22 cellular contexts compared by ENCODE assay signal in the genomic region with DNA sequence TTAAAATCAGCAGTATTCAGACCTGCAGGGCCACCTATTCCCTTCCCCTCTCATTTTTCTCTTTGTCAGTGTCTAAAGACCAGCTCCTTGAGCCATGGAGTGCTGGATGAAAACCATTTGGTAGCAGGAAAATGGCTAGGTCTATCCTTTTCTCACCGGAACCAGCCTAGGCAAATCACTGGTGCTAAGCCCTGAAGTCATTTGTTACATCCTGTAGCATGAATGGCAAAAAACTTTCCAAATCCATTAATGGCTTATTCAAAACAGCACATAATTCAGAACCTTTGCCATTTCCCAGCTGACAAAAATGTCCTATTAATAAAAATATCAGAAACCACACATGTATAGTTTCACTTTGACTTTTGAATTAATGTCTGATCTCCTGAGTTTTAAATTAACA.
DNase-seq lines count a peak whose midpoint lies in the region; ATAC-seq, FAIRE-seq and TF ChIP-seq lines count a peak whose summit lies in the region.
"Had no signal": no experiment of that assay in that cellular context is flagged by ENCODE, and none has a peak within 500 bp of the region (broad histone marks: within the 10 kb centered on the region; RNA-seq: fewer than 3 reads in every experiment).

No MANE protein-coding gene starts in this region.

- H3K27me3 ChIP-seq in GM12878 (replicated peaks in 1 of 2; ENCODE audit: control insufficient read depth in 2 of 2, insufficient read depth in 2 of 2, low read length in 1 of 2): no peaks in the 10 kb centered on the region

- H2AFZ ChIP-seq in GM12878 (ENCODE audit: control insufficient read depth, low read depth, low read length): no peak overlapping the region

- TF ChIP-seq EP300 in GM12878 (IDR thresholded peaks at IDR 0.05; ENCODE audit: borderline replicate concordance in 1 of 2, control insufficient read depth in 1 of 2, low read depth in 2 of 2, low read length in 2 of 2): no peak

- H4K20me1 ChIP-seq in GM12878 (ENCODE audit: control insufficient read depth, insufficient read depth): no peaks in the 10 kb centered on the region

- no peak for TF ChIP-seq POLR2A in GM12878 (IDR thresholded peaks at IDR 0.05; ENCODE audit: low read depth, low read length)

- CTCF ChIA-PET in GM12878 (lab: Yijun Ruan, JAX): interaction anchor here (0.9 kb wide), 1 partner anchor 44 kb away, joined by 3 read pairs; no protein-coding TSS in a partner anchor

- H3K4me1 ChIP-seq in GM12878 (ENCODE audit: control insufficient read depth, insufficient read depth, low read length): 0 out of 2 replicates have a peak, but pooled peaks cover 6% of the 10 kb centered on the region
- H3K4me1 ChIP-seq: A549 had no signal

- RAD21 ChIA-PET in GM12878 (lab: Charles Lee; ENCODE audit: unreplicated experiment): interaction anchor here (1.3 kb wide), 1 partner anchor 123 kb away, joined by 5 read pairs; no protein-coding TSS in a partner anchor

- POLR2A ChIA-PET in GM12878 (lab: Charles Lee): no interaction called here

- no peak for TF ChIP-seq RAD21 in GM12878 (IDR thresholded peaks at IDR 0.05; ENCODE audit: insufficient read depth, low read depth, low read length)

- no peaks in the 10 kb centered on the region; the same call in 2 of the 3 replicates for H3K9me3 ChIP-seq in GM12878 (replicated peaks; ENCODE audit: control insufficient read depth, insufficient read depth, low read length)
- H3K9me3 ChIP-seq: A549 had no signal

- SMC1A ChIA-PET in GM12878 (lab: Charles Lee; ENCODE audit: uncharacterized antibody, unreplicated experiment): interaction anchor here (1.0 to 1.8 kb wide), 3 partner anchors 15 to 138 kb away, joined by 3 to 5 read pairs (median 5); no protein-coding TSS in a partner anchor

- BruUV-seq in GM12878 (replicated peaks; lab: Mats Ljungman, UMichigan): no TSS peak

- FAIRE-seq in GM18507 (lab: Jason Lieb, UNC) (peak; percentile 44), GM12878 (lab: Jason Lieb, UNC) (no peak)
- FAIRE-seq: A549 had no signal

- intact Hi-C loops in GM12878 (cut with micrococcal nuclease; ENCODE audit: unreplicated experiment): no loop called here

- H3K9ac ChIP-seq in GM12878 (ENCODE audit: control insufficient read depth, insufficient read depth, low read length): no peak overlapping the region
- H3K9ac ChIP-seq: KMS-11 had no signal

- no peaks in the 10 kb centered on the region for H3K79me2 ChIP-seq in GM12878 (ENCODE audit: control insufficient read depth, insufficient read depth, low read length)

- WGBS in GM12878 (ENCODE audit: insufficient coverage, insufficient replicate concordance, low lambda C conversion rate, missing lambda C conversion rate): 35% methylated on average over 1 of the region's 1 CpG

- H3K4me3 ChIP-seq in GM12878: no peak overlapping the region
- H3K4me3 ChIP-seq: A549 had no signal

- in situ Hi-C loops in GM12878 (cut with MboI): no loop called here

- H3K36me3 ChIP-seq in GM12878 (ENCODE audit: control insufficient read depth in 2 of 2, insufficient read depth in 2 of 2, low read length in 1 of 2): no peaks in the 10 kb centered on the region

- ATAC-seq in GM19438 (IDR thresholded peaks at IDR 0.05; ENCODE audit: low read depth, unreplicated experiment) (peak; percentile 59), HG03175 (IDR thresholded peaks at IDR 0.05; ENCODE audit: unreplicated experiment) (peak; percentile 44), GM12878 (peak; percentile 42), HG02981 (IDR thresholded peaks at IDR 0.05; ENCODE audit: unreplicated experiment) (no peak)
- ATAC-seq: A549, HCT116 had no signal

- H3K27ac ChIP-seq in GM12878 (ENCODE audit: control insufficient read depth, insufficient read depth): no peak overlapping the region
- H3K27ac ChIP-seq: 22Rv1, A549, C4-2B, HL-60, KMS-11 had no signal

- no peak for TF ChIP-seq CTCF in GM12878 (IDR thresholded peaks at IDR 0.05 in 2 of 3, conservative IDR thresholded peaks at IDR 0.05 in 1 of 3; ENCODE audit: control insufficient read depth in 2 of 3, extremely low read depth in 1 of 3, insufficient read depth in 1 of 3, low read depth in 3 of 3, low read length in 3 of 3)

- DNase-seq in GM18507 (ENCODE audit: extremely low spot score, insufficient read length, low read depth) (no peak), GM12878 (ENCODE audit: low read depth, low spot score) (no peak), activated gamma-delta T cell (lab: John Stamatoyannopoulos, UW) (no peak), GDM1 (lab: John Stamatoyannopoulos, UW) (no peak)
- DNase-seq in activated CD4-positive, CD25-positive, alpha-beta regulatory T cell (lab: John Stamatoyannopoulos, UW): no peak
- DNase-seq: AML-193; CD4-positive, alpha-beta memory T cell; DMS153; DMS79; GF-D8; GOT3; H7; HFFc6 had no signal

- no peak overlapping the region for H3K4me2 ChIP-seq in GM12878 (ENCODE audit: control insufficient read depth, insufficient read depth)
- H3K4me2 ChIP-seq: A549, KMS-11 had no signal

TF ChIP-seq in GM12878, 131 proteins besides CTCF, POLR2A, EP300 and RAD21 (continues in another document):
- TF ChIP-seq TARDBP (IDR thresholded peaks at IDR 0.05; ENCODE audit: borderline replicate concordance) (no peak), ZBED1 (IDR thresholded peaks at IDR 0.05; ENCODE audit: borderline replicate concordance) (no peak), CHD1 (IDR thresholded peaks at IDR 0.05; ENCODE audit: low read depth, low read length) (no peak)
- TF ChIP-seq, protein P1, sequence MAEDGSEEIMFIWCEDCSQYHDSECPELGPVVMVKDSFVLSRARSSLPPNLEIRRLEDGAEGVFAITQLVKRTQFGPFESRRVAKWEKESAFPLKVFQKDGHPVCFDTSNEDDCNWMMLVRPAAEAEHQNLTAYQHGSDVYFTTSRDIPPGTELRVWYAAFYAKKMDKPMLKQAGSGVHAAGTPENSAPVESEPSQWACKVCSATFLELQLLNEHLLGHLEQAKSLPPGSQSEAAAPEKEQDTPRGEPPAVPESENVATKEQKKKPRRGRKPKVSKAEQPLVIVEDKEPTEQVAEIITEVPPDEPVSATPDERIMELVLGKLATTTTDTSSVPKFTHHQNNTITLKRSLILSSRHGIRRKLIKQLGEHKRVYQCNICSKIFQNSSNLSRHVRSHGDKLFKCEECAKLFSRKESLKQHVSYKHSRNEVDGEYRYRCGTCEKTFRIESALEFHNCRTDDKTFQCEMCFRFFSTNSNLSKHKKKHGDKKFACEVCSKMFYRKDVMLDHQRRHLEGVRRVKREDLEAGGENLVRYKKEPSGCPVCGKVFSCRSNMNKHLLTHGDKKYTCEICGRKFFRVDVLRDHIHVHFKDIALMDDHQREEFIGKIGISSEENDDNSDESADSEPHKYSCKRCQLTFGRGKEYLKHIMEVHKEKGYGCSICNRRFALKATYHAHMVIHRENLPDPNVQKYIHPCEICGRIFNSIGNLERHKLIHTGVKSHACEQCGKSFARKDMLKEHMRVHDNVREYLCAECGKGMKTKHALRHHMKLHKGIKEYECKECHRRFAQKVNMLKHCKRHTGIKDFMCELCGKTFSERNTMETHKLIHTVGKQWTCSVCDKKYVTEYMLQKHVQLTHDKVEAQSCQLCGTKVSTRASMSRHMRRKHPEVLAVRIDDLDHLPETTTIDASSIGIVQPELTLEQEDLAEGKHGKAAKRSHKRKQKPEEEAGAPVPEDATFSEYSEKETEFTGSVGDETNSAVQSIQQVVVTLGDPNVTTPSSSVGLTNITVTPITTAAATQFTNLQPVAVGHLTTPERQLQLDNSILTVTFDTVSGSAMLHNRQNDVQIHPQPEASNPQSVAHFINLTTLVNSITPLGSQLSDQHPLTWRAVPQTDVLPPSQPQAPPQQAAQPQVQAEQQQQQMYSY (CRISPR knock-in tag; IDR thresholded peaks at IDR 0.05): no peak
- TF ChIP-seq, protein P2, sequence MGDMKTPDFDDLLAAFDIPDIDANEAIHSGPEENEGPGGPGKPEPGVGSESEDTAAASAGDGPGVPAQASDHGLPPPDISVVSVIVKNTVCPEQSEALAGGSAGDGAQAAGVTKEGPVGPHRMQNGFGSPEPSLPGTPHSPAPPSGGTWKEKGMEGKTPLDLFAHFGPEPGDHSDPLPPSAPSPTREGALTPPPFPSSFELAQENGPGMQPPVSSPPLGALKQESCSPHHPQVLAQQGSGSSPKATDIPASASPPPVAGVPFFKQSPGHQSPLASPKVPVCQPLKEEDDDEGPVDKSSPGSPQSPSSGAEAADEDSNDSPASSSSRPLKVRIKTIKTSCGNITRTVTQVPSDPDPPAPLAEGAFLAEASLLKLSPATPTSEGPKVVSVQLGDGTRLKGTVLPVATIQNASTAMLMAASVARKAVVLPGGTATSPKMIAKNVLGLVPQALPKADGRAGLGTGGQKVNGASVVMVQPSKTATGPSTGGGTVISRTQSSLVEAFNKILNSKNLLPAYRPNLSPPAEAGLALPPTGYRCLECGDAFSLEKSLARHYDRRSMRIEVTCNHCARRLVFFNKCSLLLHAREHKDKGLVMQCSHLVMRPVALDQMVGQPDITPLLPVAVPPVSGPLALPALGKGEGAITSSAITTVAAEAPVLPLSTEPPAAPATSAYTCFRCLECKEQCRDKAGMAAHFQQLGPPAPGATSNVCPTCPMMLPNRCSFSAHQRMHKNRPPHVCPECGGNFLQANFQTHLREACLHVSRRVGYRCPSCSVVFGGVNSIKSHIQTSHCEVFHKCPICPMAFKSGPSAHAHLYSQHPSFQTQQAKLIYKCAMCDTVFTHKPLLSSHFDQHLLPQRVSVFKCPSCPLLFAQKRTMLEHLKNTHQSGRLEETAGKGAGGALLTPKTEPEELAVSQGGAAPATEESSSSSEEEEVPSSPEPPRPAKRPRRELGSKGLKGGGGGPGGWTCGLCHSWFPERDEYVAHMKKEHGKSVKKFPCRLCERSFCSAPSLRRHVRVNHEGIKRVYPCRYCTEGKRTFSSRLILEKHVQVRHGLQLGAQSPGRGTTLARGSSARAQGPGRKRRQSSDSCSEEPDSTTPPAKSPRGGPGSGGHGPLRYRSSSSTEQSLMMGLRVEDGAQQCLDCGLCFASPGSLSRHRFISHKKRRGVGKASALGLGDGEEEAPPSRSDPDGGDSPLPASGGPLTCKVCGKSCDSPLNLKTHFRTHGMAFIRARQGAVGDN (IDR thresholded peaks at IDR 0.05): no peak
- TF ChIP-seq, protein P3, sequence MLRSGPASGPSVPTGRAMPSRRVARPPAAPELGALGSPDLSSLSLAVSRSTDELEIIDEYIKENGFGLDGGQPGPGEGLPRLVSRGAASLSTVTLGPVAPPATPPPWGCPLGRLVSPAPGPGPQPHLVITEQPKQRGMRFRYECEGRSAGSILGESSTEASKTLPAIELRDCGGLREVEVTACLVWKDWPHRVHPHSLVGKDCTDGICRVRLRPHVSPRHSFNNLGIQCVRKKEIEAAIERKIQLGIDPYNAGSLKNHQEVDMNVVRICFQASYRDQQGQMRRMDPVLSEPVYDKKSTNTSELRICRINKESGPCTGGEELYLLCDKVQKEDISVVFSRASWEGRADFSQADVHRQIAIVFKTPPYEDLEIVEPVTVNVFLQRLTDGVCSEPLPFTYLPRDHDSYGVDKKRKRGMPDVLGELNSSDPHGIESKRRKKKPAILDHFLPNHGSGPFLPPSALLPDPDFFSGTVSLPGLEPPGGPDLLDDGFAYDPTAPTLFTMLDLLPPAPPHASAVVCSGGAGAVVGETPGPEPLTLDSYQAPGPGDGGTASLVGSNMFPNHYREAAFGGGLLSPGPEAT (IDR thresholded peaks at IDR 0.05; ENCODE audit: low read depth): no peak
